In genomic region chr22:38943882-38944281, GRCh38 we compare ENCODE assay signal across 26 cellular contexts. TPM values are rescaled to one million over a fixed set of nuclear protein-coding genes. Genes with fewer than 3 reads are reported as not detected.
"Had no signal": no experiment of that assay in that cellular context is flagged by ENCODE, and none has a peak within 500 bp of the region (broad histone marks: within the 10 kb centered on the region; RNA-seq: fewer than 3 reads in every experiment).

No MANE protein-coding gene starts in this region.

- DNase-seq: activated CD4-positive, alpha-beta T cell treated with anti-CD3 and anti-CD28 coated beads, Interleukin-2, amount 10 ng/mL, durations not matched to agents 7 days and 5 days; activated effector memory CD4-positive, alpha-beta T cell treated with Interleukin-2 at 50 U/mL for 16 hours; adrenal gland; dermis blood vessel endothelial cell; effector memory CD4-positive, alpha-beta T cell; heart right ventricle; immature natural killer cell; stimulated activated CD4-positive, alpha-beta T cell treated with anti-CD3 and anti-CD28 coated beads, Interleukin-4, amount 100 ng/mL, for 24 hours; stimulated activated naive B cell treated with anti-CD40 and anti-IgM and Interleukin-4, amounts not matched to agents 10 μg/mL and 1 μg/mL and 100 μg/mL, for 72 hours; SW 1271; uterus had no signal

- H3K36me3 ChIP-seq: adrenal gland, esophagus muscularis mucosa, gastroesophageal sphincter, heart right ventricle, pancreas, right lobe of liver, tibial artery, uterus had no signal

- H3K27ac ChIP-seq: adrenal gland, esophagus muscularis mucosa, gastroesophageal sphincter, pancreas, right lobe of liver, tibial artery, uterus had no signal

- H3K9me3 ChIP-seq: adrenal gland, esophagus muscularis mucosa, gastroesophageal sphincter, heart right ventricle, pancreas, right lobe of liver, tibial artery, uterus had no signal

- H3K4me1 ChIP-seq: adrenal gland, esophagus muscularis mucosa, gastroesophageal sphincter, pancreas, right lobe of liver, tibial artery, uterus had no signal

- H3K27ac Mint-ChIP-seq: activated CD4-positive, alpha-beta T cell treated with anti-CD3 and anti-CD28 coated beads, Interleukin-2, amount 10 ng/mL, durations not matched to agents 7 days and 5 days; activated naive CD4-positive, alpha-beta T cell treated with anti-CD3 and anti-CD28 coated beads, Interleukin-2, amount 50 U/mL, for 72 hours; immature natural killer cell; memory B cell; WTC11 had no signal

- H3K4me2 ChIP-seq: smooth muscle cell had no signal

- H3K4me3 Mint-ChIP-seq: activated CD4-positive, alpha-beta T cell treated with anti-CD3 and anti-CD28 coated beads, Interleukin-2, amount 10 ng/mL, durations not matched to agents 7 days and 5 days; WTC11 had no signal

- H3K9me3 Mint-ChIP-seq: activated CD4-positive, alpha-beta T cell treated with anti-CD3 and anti-CD28 coated beads, Interleukin-2, amount 10 ng/mL, durations not matched to agents 7 days and 5 days; activated naive CD4-positive, alpha-beta T cell treated with anti-CD3 and anti-CD28 coated beads, Interleukin-2, amount 50 U/mL, for 72 hours; immature natural killer cell; memory B cell; T-helper 2 cell treated with Interferon-gamma antibody and Interleukin-4, amounts not matched to agents 5 μg/mL and 100 μg/mL, for 36 hours; WTC11 had no signal

- H3K36me3 Mint-ChIP-seq: activated naive CD4-positive, alpha-beta T cell treated with anti-CD3 and anti-CD28 coated beads, Interleukin-2, amount 50 U/mL, for 72 hours; immature natural killer cell; WTC11 had no signal

- H3K27me3 ChIP-seq: adrenal gland, pancreas, right lobe of liver, uterus had no signal

- ATAC-seq: activated naive CD4-positive, alpha-beta T cell treated with anti-CD3 and anti-CD28 coated beads, Interleukin-2, amount 50 U/mL, for 72 hours; gastroesophageal sphincter; stimulated activated naive B cell treated with anti-CD40 and anti-IgM and Interleukin-4, amounts not matched to agents 10 μg/mL and 1 μg/mL and 100 μg/mL, for 72 hours had no signal

- H3K4me3 ChIP-seq: adrenal gland, esophagus muscularis mucosa, gastroesophageal sphincter, heart right ventricle, pancreas, right lobe of liver, smooth muscle cell, tibial artery, uterus had no signal

RNA-seq across cellular contexts. Expression of gene APOBEC3A, which starts 13.5 kb away (rescaled TPM):
- total RNA-seq: activated CD4-positive, alpha-beta T cell treated with anti-CD3 and anti-CD28 coated beads, Interleukin-2, amount 10 ng/mL, durations not matched to agents 7 days and 5 days; activated CD8-positive, alpha-beta memory T cell treated with anti-CD3 and anti-CD28 coated beads for 36 hours; activated naive CD4-positive, alpha-beta T cell treated with anti-CD3 and anti-CD28 coated beads, Interleukin-2, amount 50 U/mL, for 72 hours; bronchial epithelial cell; chondrocyte; dermis blood vessel endothelial cell; endothelial cell of umbilical vein; SK-MEL-5; uterus; WTC11 had no signal
- polyA plus RNA-seq: endothelial cell of umbilical vein, immature natural killer cell, smooth muscle cell had no signal

RNA-seq across cellular contexts. Expression of gene APOBEC3B, which starts 38.3 kb away (rescaled TPM):
- total RNA-seq: bronchial epithelial cell, gastroesophageal sphincter had no signal
